ENCODE assay signal across 8 cellular contexts in the genomic region with DNA sequence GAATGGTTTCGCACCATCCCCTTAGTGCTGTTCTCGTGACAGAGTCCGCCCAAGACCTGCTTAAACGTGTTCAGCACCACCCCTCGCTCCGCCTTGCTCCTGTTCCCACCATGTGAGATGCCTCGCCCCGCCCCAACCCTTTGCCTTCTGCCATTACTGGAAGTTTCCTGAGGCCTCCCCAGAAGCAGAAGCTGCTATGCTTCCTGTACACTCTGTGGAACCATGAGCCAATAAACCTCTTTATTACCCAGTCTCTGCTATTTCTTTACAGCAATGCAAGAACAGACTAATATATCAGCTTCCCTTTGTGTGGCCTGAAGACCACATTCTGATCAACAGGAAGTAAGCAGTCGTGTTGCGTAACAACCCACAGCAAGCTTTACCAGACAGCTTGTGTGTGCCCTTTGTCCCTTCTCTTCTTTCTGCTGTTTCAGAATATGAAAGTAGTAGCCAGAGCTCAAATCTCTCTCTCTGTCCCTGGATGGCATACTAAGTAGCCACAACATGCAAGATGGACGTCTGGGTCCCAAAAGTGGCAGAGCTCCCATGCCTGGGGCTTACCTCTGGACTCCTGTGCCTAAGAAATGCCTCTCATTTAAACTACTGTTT. TPM values are rescaled to one million over a fixed set of nuclear protein-coding genes. Genes with fewer than 3 reads are reported as not detected.
DNase-seq lines count a peak whose midpoint lies in the region; ATAC-seq, FAIRE-seq and TF ChIP-seq lines count a peak whose summit lies in the region.

No MANE protein-coding gene starts in this region.

- peak overlapping the region; percentile 93 for H3K27ac Mint-ChIP-seq in activated naive CD4-positive, alpha-beta T cell treated with anti-CD3 and anti-CD28 coated beads, Interleukin-2, amount 50 U/mL, for 24 hours
- H3K27ac Mint-ChIP-seq in chondrocyte (ENCODE audit: unreplicated experiment), result no peak overlapping the region

- H3K27me3 ChIP-seq in RWPE2 (ENCODE audit: insufficient read depth, poor library complexity, severe bottlenecking) (no peaks in the 10 kb centered on the region), left ventricle myocardium inferior (ENCODE audit: low read depth) (no peaks in the 10 kb centered on the region), skeletal muscle tissue (ENCODE audit: control insufficient read depth in 3 of 3, insufficient read depth in 3 of 3, low read length in 3 of 3) (no peaks in the 10 kb centered on the region)

- POLR2A ChIA-PET in A549 (lab: Yijun Ruan, JAX), result interaction anchor here (0.8 kb wide), 1 partner anchor 45 kb away, joined by 3 read pairs; a partner anchor contains a TSS

- no peak for TF ChIP-seq RAD21 in A549 (conservative IDR thresholded peaks at IDR 0.05 in 1 of 2, IDR thresholded peaks at IDR 0.05 in 1 of 2)

- peaks cover 20% of the 10 kb centered on the region for H3K36me3 Mint-ChIP-seq in activated naive CD4-positive, alpha-beta T cell treated with anti-CD3 and anti-CD28 coated beads, Interleukin-2, amount 50 U/mL, for 24 hours
- peaks cover 11% of the 10 kb centered on the region for H3K36me3 Mint-ChIP-seq in chondrocyte (ENCODE audit: low read depth)

- TF ChIP-seq EP300 in A549 (IDR thresholded peaks at IDR 0.05), result no peak

- ATAC-seq in A549, result no peak
- peak; percentile 41; the same call in 2 of the 3 replicates for ATAC-seq in RWPE2 (ENCODE audit: low read depth)

- H3K27me3 Mint-ChIP-seq in activated naive CD4-positive, alpha-beta T cell treated with anti-CD3 and anti-CD28 coated beads, Interleukin-2, amount 50 U/mL, for 24 hours, result no peaks in the 10 kb centered on the region
- no peaks in the 10 kb centered on the region for H3K27me3 Mint-ChIP-seq in chondrocyte (ENCODE audit: low read depth)

- no peaks in the 10 kb centered on the region for H3K9me3 Mint-ChIP-seq in activated naive CD4-positive, alpha-beta T cell treated with anti-CD3 and anti-CD28 coated beads, Interleukin-2, amount 50 U/mL, for 24 hours
- peaks cover 1% of the 10 kb centered on the region for H3K9me3 Mint-ChIP-seq in chondrocyte (ENCODE audit: low read depth)

- H3K4me3 Mint-ChIP-seq in activated naive CD4-positive, alpha-beta T cell treated with anti-CD3 and anti-CD28 coated beads, Interleukin-2, amount 50 U/mL, for 24 hours, result peak overlapping the region; percentile 59
- no peak overlapping the region for H3K4me3 Mint-ChIP-seq in chondrocyte (ENCODE audit: unreplicated experiment)

- H3K4me3 ChIP-seq in A549 (no peak overlapping the region), HFF-Myc (replicated peaks; ENCODE audit: low read depth, low read length) (no peak overlapping the region), RWPE2 (ENCODE audit: severe bottlenecking) (no peak overlapping the region), left ventricle myocardium inferior (no peak overlapping the region), skeletal muscle tissue (ENCODE audit: low read length in 3 of 3) (no peak overlapping the region)

- TF ChIP-seq POLR2A in A549 (IDR thresholded peaks at IDR 0.05; ENCODE audit: low read length), result no peak

- peak overlapping the region; percentile 22; the same call in 1 of the 3 replicates for H3K4me2 ChIP-seq in A549

- CTCF ChIA-PET in A549 (lab: Yijun Ruan, JAX), result interaction anchor here (0.6 to 1.8 kb wide), 2 partner anchors 134 to 171 kb away, joined by 3 to 10 read pairs; no protein-coding TSS in a partner anchor

- peaks cover 58% of the 10 kb centered on the region for H3K4me1 Mint-ChIP-seq in activated naive CD4-positive, alpha-beta T cell treated with anti-CD3 and anti-CD28 coated beads, Interleukin-2, amount 50 U/mL, for 24 hours
- peaks cover 7% of the 10 kb centered on the region for H3K4me1 Mint-ChIP-seq in chondrocyte (ENCODE audit: low read depth)

- TF ChIP-seq CTCF in A549 (IDR thresholded peaks at IDR 0.05) (no peak), HFF-Myc (IDR thresholded peaks at IDR 0.05; ENCODE audit: low read depth, low read length, missing control alignments) (no peak), RWPE2 (IDR thresholded peaks at IDR 0.05; ENCODE audit: poor library complexity, severe bottlenecking) (no peak), left ventricle myocardium inferior (IDR thresholded peaks at IDR 0.05; ENCODE audit: borderline replicate concordance) (no peak), chondrocyte (IDR thresholded peaks at IDR 0.05) (no peak)

- H3K9me3 ChIP-seq in A549 (no peaks in the 10 kb centered on the region), RWPE2 (ENCODE audit: severe bottlenecking) (no peaks in the 10 kb centered on the region), left ventricle myocardium inferior (replicated peaks) (peaks cover 2% of the 10 kb centered on the region), skeletal muscle tissue (ENCODE audit: control insufficient read depth in 3 of 3, low read length in 3 of 3) (peaks cover 0 to under 1% (median 0%) of the 10 kb centered on the region in 3 donors)

- H3K36me3 ChIP-seq in RWPE2 (ENCODE audit: low read depth) (no peaks in the 10 kb centered on the region), left ventricle myocardium inferior (no peaks in the 10 kb centered on the region), skeletal muscle tissue (ENCODE audit: control insufficient read depth in 3 of 3, insufficient read depth in 3 of 3, low read length in 3 of 3) (peaks cover 0 to 4% (median 0%) of the 10 kb centered on the region in 3 donors)

- H3K27ac ChIP-seq in A549 (peak overlapping the region in 1 of 2 experiments; percentile 43; a peak in 2 of 6 replicates), RWPE2 (ENCODE audit: poor library complexity, severe bottlenecking) (no peak overlapping the region), left ventricle myocardium inferior (replicated peaks) (peak overlapping the region; percentile 59), skeletal muscle tissue (ENCODE audit: low read depth, low read length) (peak overlapping the region; percentile 72)

- H3K4me1 ChIP-seq in A549 (peaks cover 6% of the 10 kb centered on the region; the same call in 1 of the 3 replicates), RWPE2 (ENCODE audit: insufficient read depth, poor library complexity, severe bottlenecking) (peaks cover 3% of the 10 kb centered on the region), left ventricle myocardium inferior (peaks cover 10% of the 10 kb centered on the region), skeletal muscle tissue (ENCODE audit: control insufficient read depth in 3 of 3, insufficient read depth in 3 of 3, low read length in 3 of 3) (peaks cover 0 to 3% (median 0%) of the 10 kb centered on the region in 3 donors)

- no peak overlapping the region for H3K9ac ChIP-seq in skeletal muscle tissue (ENCODE audit: low read depth in 1 of 3, low read length in 3 of 3)

- DNase-seq in A549 (ENCODE audit: low read depth in 1 of 2, low spot score in 1 of 2), result peak in 1 of 2 experiments; percentile 24
- peak; percentile 65 for DNase-seq in HFF-Myc (ENCODE audit: extremely low read depth, low read depth)
- no peak for DNase-seq in RWPE2 (ENCODE audit: low spot score)
- peak; percentile 71 for DNase-seq in left ventricle myocardium inferior
- no peak for DNase-seq in chondrocyte (ENCODE audit: low spot score)
- DNase-seq in inferior parietal cortex (ENCODE audit: extremely low spot score), result no peak

- FAIRE-seq in A549 (lab: Jason Lieb, UNC), result no peak

- 86% methylated on average over 11 of the region's 11 CpGs for WGBS in A549 (ENCODE audit: missing lambda C conversion rate)

- intact Hi-C loops in left ventricle myocardium inferior (cut with micrococcal nuclease), result no loop called here

TF ChIP-seq in A549, 52 proteins besides CTCF, POLR2A, EP300 and RAD21:
- TF ChIP-seq, protein P1, sequence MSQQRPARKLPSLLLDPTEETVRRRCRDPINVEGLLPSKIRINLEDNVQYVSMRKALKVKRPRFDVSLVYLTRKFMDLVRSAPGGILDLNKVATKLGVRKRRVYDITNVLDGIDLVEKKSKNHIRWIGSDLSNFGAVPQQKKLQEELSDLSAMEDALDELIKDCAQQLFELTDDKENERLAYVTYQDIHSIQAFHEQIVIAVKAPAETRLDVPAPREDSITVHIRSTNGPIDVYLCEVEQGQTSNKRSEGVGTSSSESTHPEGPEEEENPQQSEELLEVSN (IDR thresholded peaks at IDR 0.05; ENCODE audit: borderline replicate concordance, low read depth), result no peak
- peak; percentile 52 to 79; a peak in 3 of 4 replicates for TF ChIP-seq CEBPB (IDR thresholded peaks at IDR 0.05)

RNA-seq across cellular contexts. Expression of a gene that starts 14.1 kb away (rescaled TPM):
- polyA plus RNA-seq in A549 (2011; rRNA removed) (8.7 and 9.7 TPM in 2 replicates), A549 (2017; fragmentation: RNase III; extraction: RNeasy Plus Mini Kit Qiagen cat#74134 plus additional on column Dnase treatment) (6.8 to 10.3 TPM (median 8.1 TPM) in 3 replicates)
- polyA plus RNA-seq in A549 (2012; cell fraction: cytosol; rRNA removed), result 2.5 and 2.6 TPM in 2 replicates
- polyA plus RNA-seq in A549 (2012; cell fraction: nucleus; rRNA removed), result 0.94 and 1.3 TPM in 2 replicates
- polyA minus RNA-seq in A549 (2011; rRNA and poly(A)+ RNA removed), result 2.1 and 2.3 TPM in 2 replicates
- total RNA-seq in left ventricle myocardium inferior (1.4 TPM), skeletal muscle tissue (21.9 TPM), chondrocyte (9.6 to 10.8 TPM (median 10.1 TPM) in 3 replicates)

RNA-seq across cellular contexts. Expression of a gene that starts 45.3 kb away (rescaled TPM):
- polyA plus RNA-seq in A549 (2011; rRNA removed) (25.8 and 41.6 TPM in 2 replicates), A549 (2017; fragmentation: RNase III; extraction: RNeasy Plus Mini Kit Qiagen cat#74134 plus additional on column Dnase treatment) (34.9 to 38.8 TPM (median 36.8 TPM) in 3 replicates)
- polyA plus RNA-seq in A549 (2012; cell fraction: cytosol; rRNA removed), result 11.4 and 12.6 TPM in 2 replicates
- 19.4 and 25.4 TPM in 2 replicates for polyA plus RNA-seq in A549 (2012; cell fraction: nucleus; rRNA removed)
- 10.9 and 12.8 TPM in 2 replicates for polyA minus RNA-seq in A549 (2011; rRNA and poly(A)+ RNA removed)
- total RNA-seq in left ventricle myocardium inferior (16.5 TPM), skeletal muscle tissue (7.3 TPM), chondrocyte (25.3 to 31.0 TPM (median 25.4 TPM) in 3 replicates)

Comparison
In these comparisons a context has a peak if more than half of its experiments do, and no peak if none do; other contexts are left out.
1. DNase-seq: peak in HFF-Myc (single experiment) and left ventricle myocardium inferior (single experiment); none in RWPE2 (single experiment), chondrocyte (single experiment) and inferior parietal cortex (single experiment).